ENCODE assay signal across 21 cellular contexts in the genomic region with DNA sequence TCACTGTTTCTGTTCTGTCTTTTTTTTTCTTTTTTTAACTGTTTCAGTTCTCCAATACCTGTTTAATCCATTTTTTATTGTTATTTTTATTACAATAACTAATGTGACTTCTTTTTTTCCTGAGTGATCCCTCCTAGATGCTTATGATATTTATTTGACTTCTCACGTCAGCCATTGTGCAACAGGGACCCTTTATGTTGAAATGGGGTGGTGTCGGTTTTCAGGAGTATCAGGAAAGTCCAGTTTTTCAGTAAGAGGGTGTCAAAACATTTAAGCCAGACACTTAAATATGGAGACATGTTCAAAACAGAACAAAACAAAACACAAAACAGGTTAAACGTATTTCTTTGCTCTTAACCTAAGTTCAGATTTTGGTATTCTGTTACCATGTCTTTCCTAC.
"Had no signal": no experiment of that assay in that cellular context is flagged by ENCODE, and none has a peak within 500 bp of the region (broad histone marks: within the 10 kb centered on the region; RNA-seq: fewer than 3 reads in every experiment).

No MANE protein-coding gene starts in this region.

- H3K36me3 ChIP-seq: tibial artery, vagina had no signal

- H3K4me1 Mint-ChIP-seq: activated naive CD4-positive, alpha-beta T cell treated with anti-CD3 and anti-CD28 coated beads, Interleukin-2, amount 10 ng/mL, durations not matched to agents 7 days and 5 days; stimulated activated naive B cell treated with anti-CD40 and anti-IgM and Interleukin-4, amounts not matched to agents 10 μg/mL and 1 μg/mL and 100 μg/mL, for 72 hours had no signal

- H3K27ac Mint-ChIP-seq: activated naive CD4-positive, alpha-beta T cell treated with anti-CD3 and anti-CD28 coated beads, Interleukin-2, amount 10 ng/mL, durations not matched to agents 7 days and 5 days; activated T-helper 2 cell treated with anti-CD3 and anti-CD28 coated beads, Interferon-gamma antibody, Interleukin-2, Interleukin-4, amounts not matched to agents 10 μg/mL and 5 μg/mL and 100 μg/mL, durations not matched to agents 14 hours and 24 hours and 36 hours; nephron; stimulated activated naive B cell treated with anti-CD40 and anti-IgM and Interleukin-4, amounts not matched to agents 10 μg/mL and 1 μg/mL and 100 μg/mL, for 72 hours had no signal

- H3K9me3 Mint-ChIP-seq: activated naive CD4-positive, alpha-beta T cell treated with anti-CD3 and anti-CD28 coated beads, Interleukin-2, amount 10 ng/mL, durations not matched to agents 7 days and 5 days; activated T-helper 2 cell treated with anti-CD3 and anti-CD28 coated beads, Interferon-gamma antibody, Interleukin-2, Interleukin-4, amounts not matched to agents 10 μg/mL and 5 μg/mL and 100 μg/mL, durations not matched to agents 14 hours and 24 hours and 36 hours; nephron had no signal

- H3K9me3 ChIP-seq: tibial artery, vagina had no signal

- H3K27me3 Mint-ChIP-seq: activated naive CD4-positive, alpha-beta T cell treated with anti-CD3 and anti-CD28 coated beads, Interleukin-2, amount 10 ng/mL, durations not matched to agents 7 days and 5 days had no signal

- H3K4me3 ChIP-seq: tibial artery, vagina had no signal

- H3K4me3 Mint-ChIP-seq: activated naive CD4-positive, alpha-beta T cell treated with anti-CD3 and anti-CD28 coated beads, Interleukin-2, amount 10 ng/mL, durations not matched to agents 7 days and 5 days; nephron; stimulated activated naive B cell treated with anti-CD40 and anti-IgM and Interleukin-4, amounts not matched to agents 10 μg/mL and 1 μg/mL and 100 μg/mL, for 72 hours had no signal

- H3K36me3 Mint-ChIP-seq: activated naive CD4-positive, alpha-beta T cell treated with anti-CD3 and anti-CD28 coated beads, Interleukin-2, amount 10 ng/mL, durations not matched to agents 7 days and 5 days; brain; stimulated activated naive B cell treated with anti-CD40 and anti-IgM and Interleukin-4, amounts not matched to agents 10 μg/mL and 1 μg/mL and 100 μg/mL, for 72 hours had no signal

- H3K27ac ChIP-seq: tibial artery, vagina, VCaP had no signal

- DNase-seq: activated CD4-positive, alpha-beta T cell treated with anti-CD3 and anti-CD28 coated beads for 1 hour; activated CD4-positive, alpha-beta T cell treated with anti-CD3 and anti-CD28 coated beads, Interleukin-2, amount 50 U/mL, for 48 hours; activated naive CD4-positive, alpha-beta T cell treated with anti-CD3 and anti-CD28 coated beads, Interleukin-2, amount 10 ng/mL, durations not matched to agents 7 days and 5 days; cerebellar nuclear complex; dermis blood vessel endothelial cell; erythroblast; hippocampal formation; kidney glomerular epithelial cell; left ventricle myocardium superior; mesendoderm; nucleus accumbens; posterior cingulate gyrus; stimulated activated CD4-positive, alpha-beta T cell treated with anti-CD3 and anti-CD28 coated beads, Interleukin-15, amount 100 ng/mL, for 24 hours; stimulated activated CD4-positive, alpha-beta T cell treated with anti-CD3 and anti-CD28 coated beads, Interleukin-4, amount 100 ng/mL, for 1 hour; stimulated activated naive B cell treated with anti-CD40 and anti-IgM and Interleukin-4, amounts not matched to agents 10 μg/mL and 1 μg/mL and 100 μg/mL, for 72 hours; tibial artery had no signal

- H3K27me3 ChIP-seq: tibial artery, vagina had no signal

- H3K4me1 ChIP-seq: tibial artery, vagina had no signal

- ATAC-seq: left ventricle myocardium superior; stimulated activated naive B cell treated with anti-CD40 and anti-IgM and Interleukin-4, amounts not matched to agents 10 μg/mL and 1 μg/mL and 100 μg/mL, for 72 hours had no signal
